14 cellular contexts compared by ENCODE assay signal in the genomic region with DNA sequence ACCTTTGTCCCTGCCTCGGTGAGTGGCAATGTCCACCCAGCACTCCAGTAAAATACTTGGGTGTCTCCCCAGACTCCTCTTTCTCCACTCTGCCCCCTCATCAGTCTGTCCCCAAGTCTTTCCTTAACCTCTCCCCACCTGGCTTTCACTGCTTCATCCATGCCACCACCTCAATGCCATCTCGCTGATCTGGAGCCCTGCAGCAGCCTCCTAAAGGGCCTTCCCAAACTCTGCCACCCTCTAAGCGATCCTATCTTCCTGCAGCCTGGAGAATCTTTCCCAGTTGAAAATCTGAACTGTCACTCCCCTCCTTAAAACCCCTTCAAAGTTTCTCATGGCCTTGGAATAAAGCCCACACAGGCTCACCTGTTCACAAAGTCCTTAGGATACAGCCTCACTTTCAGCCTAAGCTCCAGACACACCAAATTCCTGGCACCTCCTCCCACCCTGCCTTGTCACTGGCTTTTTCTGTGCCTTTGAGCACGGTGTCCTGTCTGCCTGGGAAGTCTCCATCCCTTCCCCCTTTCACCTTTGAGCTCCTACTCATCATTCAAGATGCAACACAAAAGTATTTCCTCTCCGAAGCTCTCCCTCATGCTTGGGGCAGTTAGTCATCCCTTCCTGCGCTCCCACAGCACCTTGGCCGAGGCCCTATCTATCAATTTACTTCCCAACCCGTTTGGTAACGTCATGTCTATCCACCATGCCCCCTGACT. TPM values are rescaled to one million over a fixed set of nuclear protein-coding genes. Genes with fewer than 3 reads are reported as not detected.
DNase-seq lines count a peak whose midpoint lies in the region; ATAC-seq, FAIRE-seq and TF ChIP-seq lines count a peak whose summit lies in the region.
"Had no signal": no experiment of that assay in that cellular context is flagged by ENCODE, and none has a peak within 500 bp of the region (broad histone marks: within the 10 kb centered on the region; RNA-seq: fewer than 3 reads in every experiment).

No MANE protein-coding gene starts in this region.

- H3K4me3 ChIP-seq in A549 (no peak overlapping the region), astrocyte of the cerebellum (ENCODE audit: low read depth, low read length) (peak overlapping the region; percentile 63), iPS-15b (ENCODE audit: low read depth, low read length) (peak overlapping the region; percentile 8)

- peak; percentile 63 for FAIRE-seq in A549 (lab: Jason Lieb, UNC)

- DNase-seq in A549 (ENCODE audit: low read depth in 1 of 2, low spot score in 1 of 2): peak; percentile 45 to 67
- peak; percentile 76 for DNase-seq in HFFc6
- no peak for DNase-seq in astrocyte of the cerebellum (ENCODE audit: low read depth)
- no peak for DNase-seq in HuH-7.5 (ENCODE audit: low spot score)
- no peak for DNase-seq in NCI-H187 treated with DMSO at 0.1 percent for 48 hours (lab: John Stamatoyannopoulos, UW)
- no peak for DNase-seq in WTC11 (ENCODE audit: low spot score)
- no peak for DNase-seq in NK-92 (lab: John Stamatoyannopoulos, UW; ENCODE audit: unreplicated experiment)
- DNase-seq: activated CD4-positive, alpha-beta T cell treated with anti-CD3 and anti-CD28 coated beads, Interleukin-2, amount 50 U/mL, for 4 hours; BE2C; NCI-H748 treated with DMSO at 0.1 percent for 48 hours; stimulated activated naive CD4-positive, alpha-beta T cell treated with Interleukin-2 at 50 U/mL for 16 hours had no signal

- H3K9ac ChIP-seq in iPS-15b (ENCODE audit: low read depth, low read length): no peak overlapping the region

- peaks cover 33% of the 10 kb centered on the region for H3K27me3 ChIP-seq in iPS-15b (ENCODE audit: control insufficient read depth, insufficient read depth, low read length)

- H3K4me1 ChIP-seq in A549 (peaks cover 30% of the 10 kb centered on the region), iPS-15b (ENCODE audit: control insufficient read depth, insufficient read depth, low read length) (peaks cover 9% of the 10 kb centered on the region)
- H3K4me1 ChIP-seq: BE2C had no signal

- peaks cover 44% of the 10 kb centered on the region for H3K4me1 Mint-ChIP-seq in HFFc6 (ENCODE audit: low read depth)
- peaks cover 20% of the 10 kb centered on the region for H3K4me1 Mint-ChIP-seq in WTC11

- H3K27me3 Mint-ChIP-seq in HFFc6 (ENCODE audit: insufficient read depth): no peaks in the 10 kb centered on the region; the same call in none of the 2 replicates
- peaks cover 58% of the 10 kb centered on the region for H3K27me3 Mint-ChIP-seq in WTC11 (ENCODE audit: low read depth)

- H3K36me3 ChIP-seq in iPS-15b (ENCODE audit: control insufficient read depth, insufficient read depth, low read length): peaks cover 11% of the 10 kb centered on the region

- H3K9me3 ChIP-seq in A549 (no peaks in the 10 kb centered on the region), iPS-15b (ENCODE audit: control insufficient read depth, insufficient read depth, low read length) (no peaks in the 10 kb centered on the region)

- peaks cover 42% of the 10 kb centered on the region for H3K36me3 Mint-ChIP-seq in HFFc6 (ENCODE audit: low read depth)
- H3K36me3 Mint-ChIP-seq in WTC11: peaks cover 4% of the 10 kb centered on the region; the same call in 1 of the 2 replicates

- in situ Hi-C loops in astrocyte of the cerebellum (cut with HindIII; ENCODE audit: low sequenced_read_pairs): no loop called here

- TF ChIP-seq EP300 in A549 (IDR thresholded peaks at IDR 0.05): no peak

- WGBS in A549 (ENCODE audit: missing lambda C conversion rate): 28% methylated on average over 9 of the region's 9 CpGs

- H3K27ac Mint-ChIP-seq in HFFc6 (peak overlapping the region; percentile 86), WTC11 (no peak overlapping the region)
- H3K27ac Mint-ChIP-seq: activated naive CD4-positive, alpha-beta T cell treated with anti-CD3 and anti-CD28 coated beads, Interleukin-2, amount 50 U/mL, for 24 hours; natural killer cell treated with Interleukin-12 subunit alpha and Interleukin-12 subunit beta and Interleukin-15 and Interleukin-18, amount 100 ng/mL, for 72 hours had no signal

- TF ChIP-seq CTCF in A549 (IDR thresholded peaks at IDR 0.05): no peak
- TF ChIP-seq CTCF in HFFc6 (IDR thresholded peaks at IDR 0.05): no peak
- TF ChIP-seq CTCF in astrocyte of the cerebellum (IDR thresholded peaks at IDR 0.05; ENCODE audit: low read depth, low read length, missing control alignments): no peak
- no peak for TF ChIP-seq CTCF in WTC11 (IDR thresholded peaks at IDR 0.05)

- peak overlapping the region; percentile 63 to 75 for H3K27ac ChIP-seq in A549

- POLR2A ChIA-PET in A549 (lab: Yijun Ruan, JAX): interaction anchor here (1.3 to 1.4 kb wide), 3 partner anchors 10 to 41 kb away, joined by 4 to 12 read pairs (median 6); partner anchors contain the start of genes BECN1 and VPS25
- POLR2A ChIA-PET in WTC11 (lab: Charles Lee): no interaction called here

- CTCF ChIA-PET in A549 (lab: Yijun Ruan, JAX): interaction anchor here (0.9 to 2.0 kb wide), 4 partner anchors 9 to 37 kb away, joined by 3 to 8 read pairs (median 4); partner anchors contain the start of gene VPS25
- CTCF ChIA-PET in WTC11 (lab: Charles Lee): interaction anchor here (2.0 to 4.5 kb wide), 2 partner anchors 20 to 41 kb away, joined by 6 to 39 read pairs; partner anchors contain the start of gene BECN1

- ATAC-seq in A549: peak; percentile 41 to 61; a peak in 5 of 6 replicates
- no peak for ATAC-seq in WTC11
- ATAC-seq: natural killer cell treated with Interleukin-12 subunit alpha and Interleukin-12 subunit beta and Interleukin-15 and Interleukin-18, amount 100 ng/mL, for 72 hours had no signal

- peak overlapping the region; percentile 65 for H3K4me2 ChIP-seq in A549

- H3K4me3 Mint-ChIP-seq in HFFc6 (peak overlapping the region; percentile 98), WTC11 (no peak overlapping the region)
- H3K4me3 Mint-ChIP-seq: activated naive CD4-positive, alpha-beta T cell treated with anti-CD3 and anti-CD28 coated beads, Interleukin-2, amount 50 U/mL, for 24 hours; natural killer cell treated with Interleukin-12 subunit alpha and Interleukin-12 subunit beta and Interleukin-15 and Interleukin-18, amount 100 ng/mL, for 72 hours had no signal

- H3K9me3 Mint-ChIP-seq in HFFc6: no peaks in the 10 kb centered on the region
- no peaks in the 10 kb centered on the region for H3K9me3 Mint-ChIP-seq in WTC11
- H3K9me3 Mint-ChIP-seq: activated naive CD4-positive, alpha-beta T cell treated with anti-CD3 and anti-CD28 coated beads, Interleukin-2, amount 50 U/mL, for 24 hours; natural killer cell treated with Interleukin-12 subunit alpha and Interleukin-12 subunit beta and Interleukin-15 and Interleukin-18, amount 100 ng/mL, for 72 hours had no signal

- TF ChIP-seq POLR2A in A549 (IDR thresholded peaks at IDR 0.05; ENCODE audit: low read length): no peak

- no peak for TF ChIP-seq RAD21 in A549 (conservative IDR thresholded peaks at IDR 0.05 in 1 of 2, IDR thresholded peaks at IDR 0.05 in 1 of 2)

TF ChIP-seq in A549, 52 proteins besides CTCF, POLR2A, EP300 and RAD21 (continues in another document):
- no peak for TF ChIP-seq SMC3 (IDR thresholded peaks at IDR 0.05)

TF ChIP-seq in WTC11, 78 proteins besides CTCF, POLR2A, EP300 and RAD21 (continues in another document):
- no peak for TF ChIP-seq MYBL2 (CRISPR knock-in tag; IDR thresholded peaks at IDR 0.05)

RNA-seq across cellular contexts. Expression of gene WNK4, which starts 2.8 kb away (rescaled TPM):
- 1.1 and 1.6 TPM in 2 replicates for polyA plus RNA-seq in A549 (2011; rRNA removed)
- polyA plus RNA-seq in A549 (2012; cell fraction: cytosol; rRNA removed): 1.2 TPM in 2 replicates
- polyA plus RNA-seq in A549 (2012; cell fraction: nucleus; rRNA removed): 8.6 and 9.8 TPM in 2 replicates
- 1.3 to 1.5 TPM (median 1.5 TPM) in 3 replicates for polyA plus RNA-seq in A549 (2017; fragmentation: RNase III; extraction: RNeasy Plus Mini Kit Qiagen cat#74134 plus additional on column Dnase treatment)
- polyA minus RNA-seq in A549 (2011; rRNA and poly(A)+ RNA removed): 1.3 and 1.4 TPM in 2 replicates
- 10 to 100 TPM; 22.2 to 33.0 (median 24.3) TPM for total RNA-seq in HFFc6 (2021; fragmentation: NEBNext Ultra II Directional; extraction: Animal tissue kit (Norgen Biotek cat#: 25700))
- 1.4 to 1.7 TPM (median 1.5 TPM) in 3 replicates for total RNA-seq in WTC11 (2021)

RNA-seq across cellular contexts. Expression of gene VPS25, which starts 10.0 kb away (rescaled TPM):
- polyA plus RNA-seq in A549 (2011; rRNA removed) (143 and 173 TPM in 2 replicates), A549 (2017; fragmentation: RNase III; extraction: RNeasy Plus Mini Kit Qiagen cat#74134 plus additional on column Dnase treatment) (118 to 132 TPM (median 119 TPM) in 3 replicates)
- 154 and 190 TPM in 2 replicates for polyA plus RNA-seq in A549 (2012; cell fraction: cytosol; rRNA removed)
- 126 and 138 TPM in 2 replicates for polyA plus RNA-seq in A549 (2012; cell fraction: nucleus; rRNA removed)
- 99.5 and 105 TPM in 2 replicates for polyA minus RNA-seq in A549 (2011; rRNA and poly(A)+ RNA removed)
- total RNA-seq in HFFc6 (2021; fragmentation: NEBNext Ultra II Directional; extraction: Animal tissue kit (Norgen Biotek cat#: 25700)): 10 to 100 TPM; 79.3 to 94.5 (median 90.5) TPM
- total RNA-seq in WTC11 (2021): 98.6 to 103 TPM (median 101 TPM) in 3 replicates

RNA-seq across cellular contexts. Expression of gene COA3, which starts 15.3 kb away (rescaled TPM):
- 126 and 170 TPM in 2 replicates for polyA plus RNA-seq in A549 (2011; rRNA removed)
- polyA plus RNA-seq in A549 (2012; cell fraction: cytosol; rRNA removed): 183 and 191 TPM in 2 replicates
- polyA plus RNA-seq in A549 (2012; cell fraction: nucleus; rRNA removed): 85.4 and 99.0 TPM in 2 replicates
- polyA plus RNA-seq in A549 (2017; fragmentation: RNase III; extraction: RNeasy Plus Mini Kit Qiagen cat#74134 plus additional on column Dnase treatment): 127 to 131 TPM (median 130 TPM) in 3 replicates
- polyA minus RNA-seq in A549 (2011; rRNA and poly(A)+ RNA removed): 76.1 and 85.5 TPM in 2 replicates
- total RNA-seq in HFFc6 (2021; fragmentation: NEBNext Ultra II Directional; extraction: Animal tissue kit (Norgen Biotek cat#: 25700)): 10 to 100 TPM; 52.8 to 67.3 (median 61.1) TPM
- total RNA-seq in WTC11 (2021): 54.2 to 65.2 TPM (median 60.9 TPM) in 3 replicates

RNA-seq across cellular contexts. Expression of gene CNTD1, which starts 15.4 kb away (rescaled TPM):
- polyA plus RNA-seq in A549 (2011; rRNA removed): 0.06 and 0.07 TPM in 2 replicates
- 0.04 TPM in 2 replicates for polyA plus RNA-seq in A549 (2012; cell fraction: cytosol; rRNA removed)
- polyA plus RNA-seq in A549 (2012; cell fraction: nucleus; rRNA removed): not detected in 2 replicates
- 0.10 to 0.47 TPM (median 0.17 TPM) in 3 replicates for polyA plus RNA-seq in A549 (2017; fragmentation: RNase III; extraction: RNeasy Plus Mini Kit Qiagen cat#74134 plus additional on column Dnase treatment)
- not detected in 2 replicates for polyA minus RNA-seq in A549 (2011; rRNA and poly(A)+ RNA removed)
- under 1 TPM in 1 of 6 experiments, not detected in 5; 0.19 TPM for total RNA-seq in HFFc6 (2021; fragmentation: NEBNext Ultra II Directional; extraction: Animal tissue kit (Norgen Biotek cat#: 25700))
- not detected in 3 replicates for total RNA-seq in WTC11 (2021)
- total RNA-seq: natural killer cell treated with Interleukin-12 subunit alpha and Interleukin-12 subunit beta and Interleukin-15 and Interleukin-18, amount 100 ng/mL, for 72 hours had no signal

RNA-seq across cellular contexts. Expression of gene RAMP2, which starts 22.2 kb away (rescaled TPM):
- polyA plus RNA-seq in A549 (2011; rRNA removed): 0.49 and 1.2 TPM in 2 replicates
- 1.4 and 1.5 TPM in 2 replicates for polyA plus RNA-seq in A549 (2012; cell fraction: cytosol; rRNA removed)
- polyA plus RNA-seq in A549 (2012; cell fraction: nucleus; rRNA removed): 0.58 and 1.4 TPM in 2 replicates
- 0.30 to 1.0 TPM (median 0.87 TPM) in 3 replicates for polyA plus RNA-seq in A549 (2017; fragmentation: RNase III; extraction: RNeasy Plus Mini Kit Qiagen cat#74134 plus additional on column Dnase treatment)
- polyA minus RNA-seq in A549 (2011; rRNA and poly(A)+ RNA removed): 0.37 TPM in 1 of 2 replicates, not detected in the other
- 1 to 10 TPM in 3 of 6 experiments, under 1 TPM in 3; 0.40 to 1.3 (median 0.80) TPM for total RNA-seq in HFFc6 (2021; fragmentation: NEBNext Ultra II Directional; extraction: Animal tissue kit (Norgen Biotek cat#: 25700))
- total RNA-seq in WTC11 (2021): 10.9 to 13.1 TPM (median 11.6 TPM) in 3 replicates
- total RNA-seq: natural killer cell treated with Interleukin-12 subunit alpha and Interleukin-12 subunit beta and Interleukin-15 and Interleukin-18, amount 100 ng/mL, for 72 hours had no signal

Comparison
In these comparisons a context has a peak if more than half of its experiments do, and no peak if none do; other contexts are left out.
1. DNase-seq: peak in A549 (2 of 2) and HFFc6 (single experiment); none in astrocyte of the cerebellum (single experiment), HuH-7.5 (single experiment), NCI-H187 treated with DMSO at 0.1 percent for 48 hours (single experiment), WTC11 (single experiment) and NK-92 (single experiment).
2. Of the 8 proteins assayed by ChIP-seq in both WTC11 and A549: peak only in WTC11: none; only in A549: MAX; in both: none; in neither: 7.